Comparison of ENCODE assay signal across 16 cellular contexts in the genomic region with DNA sequence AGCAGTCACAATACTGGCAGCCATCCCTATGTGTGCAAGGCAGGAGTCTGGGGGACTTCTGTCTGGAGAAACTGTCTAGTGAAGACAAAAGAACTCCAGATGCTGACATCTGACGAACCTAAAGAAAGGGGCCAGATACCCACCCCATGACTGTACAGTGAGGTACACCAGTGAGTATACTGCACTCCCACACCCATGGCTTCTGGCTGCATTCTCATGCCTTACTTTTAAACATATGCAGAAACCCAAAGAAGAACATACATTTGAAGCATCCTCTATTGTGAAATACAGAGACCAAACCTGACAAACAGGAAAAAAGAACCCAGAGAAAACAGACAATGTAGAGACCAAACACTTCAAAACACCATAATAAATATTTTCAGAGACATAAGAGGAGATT.
A peak's percentile ranks its signal among the peaks of the same experiment; 100 is the strongest.
DNase-seq lines count a peak whose midpoint lies in the region; ATAC-seq and TF ChIP-seq lines count a peak whose summit lies in the region.
"Had no signal": no experiment of that assay in that cellular context is flagged by ENCODE, and none has a peak within 500 bp of the region (broad histone marks: within the 10 kb centered on the region; RNA-seq: fewer than 3 reads in every experiment).

No MANE protein-coding gene starts in this region.

- no peaks in the 10 kb centered on the region for H3K27me3 ChIP-seq in vagina
- H3K27me3 ChIP-seq: BLaER1 had no signal

- no peak overlapping the region for H3K27ac ChIP-seq in vagina
- H3K27ac ChIP-seq: 22Rv1, BLaER1 had no signal

- TF ChIP-seq CTCF in fibroblast of mammary gland (conservative IDR thresholded peaks at IDR 0.05; ENCODE audit: control insufficient read depth, insufficient read depth, low read depth, low read length) (no peak), vagina (IDR thresholded peaks at IDR 0.05) (no peak)

- no peaks in the 10 kb centered on the region for H3K9me3 ChIP-seq in vagina
- H3K9me3 ChIP-seq: BLaER1 had no signal

- no peaks in the 10 kb centered on the region for H3K36me3 ChIP-seq in vagina
- H3K36me3 ChIP-seq: BLaER1 had no signal

- intact Hi-C loops in vagina (cut with DNase I) = no loop called here

- H3K4me3 ChIP-seq in fibroblast of mammary gland (ENCODE audit: control insufficient read depth, low read depth, low read length) = no peak overlapping the region
- no peak overlapping the region for H3K4me3 ChIP-seq in skeletal muscle cell (ENCODE audit: low read depth, low read length)
- no peak overlapping the region for H3K4me3 ChIP-seq in vagina
- H3K4me3 ChIP-seq: BLaER1, GM12878, GM23338 had no signal

- DNase-seq in DMS53 (lab: John Stamatoyannopoulos, UW) (peak; percentile 42), DMS53 treated with DMSO at 0.1 percent for 48 hours (lab: John Stamatoyannopoulos, UW; ENCODE audit: unreplicated experiment) (no peak), amniotic epithelial cell (ENCODE audit: low read depth) (peak; percentile 17), fibroblast of mammary gland (ENCODE audit: low read depth) (peak; percentile 28), skeletal muscle cell (ENCODE audit: low read depth) (peak; percentile 62), HuH-7.5 (ENCODE audit: low spot score) (no peak), vagina (ENCODE audit: extremely low spot score in 2 of 2) (no peak)
- DNase-seq: AML-193; CD8-positive, alpha-beta memory T cell; DMS79; H7 had no signal

- no peak for ATAC-seq in SK-N-SH treated with all-trans-retinoic acid at 6 μM for 48 hours
- ATAC-seq: GM12878, GM23338 had no signal

- no peak for TF ChIP-seq POLR2A in vagina (IDR thresholded peaks at IDR 0.05)

- H3K4me1 ChIP-seq in vagina = no peaks in the 10 kb centered on the region
- H3K4me1 ChIP-seq: BLaER1 had no signal

TF ChIP-seq in SK-N-SH treated with all-trans-retinoic acid at 6 μM for 48 hours, 23 proteins besides CTCF, POLR2A, EP300 and RAD21:
- TF ChIP-seq ZNF70 (CRISPR knock-in tag; IDR thresholded peaks at IDR 0.05) (no peak), SNAI2 (CRISPR knock-in tag; IDR thresholded peaks at IDR 0.05) (no peak), GLIS3 (CRISPR knock-in tag; IDR thresholded peaks at IDR 0.05) (no peak), ZNF565 (CRISPR knock-in tag; conservative IDR thresholded peaks at IDR 0.05; ENCODE audit: low read depth) (no peak), ZFP3 (CRISPR knock-in tag; IDR thresholded peaks at IDR 0.05) (no peak), ESRRG (CRISPR knock-in tag; IDR thresholded peaks at IDR 0.05) (no peak), ARNTL (CRISPR knock-in tag; IDR thresholded peaks at IDR 0.05; ENCODE audit: borderline replicate concordance, low read depth) (no peak), CSDC2 (CRISPR knock-in tag; IDR thresholded peaks at IDR 0.05) (no peak), ZC3H10 (CRISPR knock-in tag; IDR thresholded peaks at IDR 0.05) (no peak), ZNF8 (CRISPR knock-in tag; IDR thresholded peaks at IDR 0.05) (no peak)
- TF ChIP-seq, protein P1, sequence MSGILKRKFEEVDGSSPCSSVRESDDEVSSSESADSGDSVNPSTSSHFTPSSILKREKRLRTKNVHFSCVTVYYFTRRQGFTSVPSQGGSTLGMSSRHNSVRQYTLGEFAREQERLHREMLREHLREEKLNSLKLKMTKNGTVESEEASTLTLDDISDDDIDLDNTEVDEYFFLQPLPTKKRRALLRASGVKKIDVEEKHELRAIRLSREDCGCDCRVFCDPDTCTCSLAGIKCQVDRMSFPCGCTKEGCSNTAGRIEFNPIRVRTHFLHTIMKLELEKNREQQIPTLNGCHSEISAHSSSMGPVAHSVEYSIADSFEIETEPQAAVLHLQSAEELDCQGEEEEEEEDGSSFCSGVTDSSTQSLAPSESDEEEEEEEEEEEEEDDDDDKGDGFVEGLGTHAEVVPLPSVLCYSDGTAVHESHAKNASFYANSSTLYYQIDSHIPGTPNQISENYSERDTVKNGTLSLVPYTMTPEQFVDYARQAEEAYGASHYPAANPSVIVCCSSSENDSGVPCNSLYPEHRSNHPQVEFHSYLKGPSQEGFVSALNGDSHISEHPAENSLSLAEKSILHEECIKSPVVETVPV (CRISPR knock-in tag; IDR thresholded peaks at IDR 0.05) = no peak
- TF ChIP-seq, protein P2, sequence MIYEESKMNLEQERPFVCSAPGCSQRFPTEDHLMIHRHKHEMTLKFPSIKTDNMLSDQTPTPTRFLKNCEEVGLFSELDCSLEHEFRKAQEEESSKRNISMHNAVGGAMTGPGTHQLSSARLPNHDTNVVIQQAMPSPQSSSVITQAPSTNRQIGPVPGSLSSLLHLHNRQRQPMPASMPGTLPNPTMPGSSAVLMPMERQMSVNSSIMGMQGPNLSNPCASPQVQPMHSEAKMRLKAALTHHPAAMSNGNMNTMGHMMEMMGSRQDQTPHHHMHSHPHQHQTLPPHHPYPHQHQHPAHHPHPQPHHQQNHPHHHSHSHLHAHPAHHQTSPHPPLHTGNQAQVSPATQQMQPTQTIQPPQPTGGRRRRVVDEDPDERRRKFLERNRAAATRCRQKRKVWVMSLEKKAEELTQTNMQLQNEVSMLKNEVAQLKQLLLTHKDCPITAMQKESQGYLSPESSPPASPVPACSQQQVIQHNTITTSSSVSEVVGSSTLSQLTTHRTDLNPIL (CRISPR knock-in tag; IDR thresholded peaks at IDR 0.05; ENCODE audit: low read depth) = no peak
- TF ChIP-seq, protein P3, sequence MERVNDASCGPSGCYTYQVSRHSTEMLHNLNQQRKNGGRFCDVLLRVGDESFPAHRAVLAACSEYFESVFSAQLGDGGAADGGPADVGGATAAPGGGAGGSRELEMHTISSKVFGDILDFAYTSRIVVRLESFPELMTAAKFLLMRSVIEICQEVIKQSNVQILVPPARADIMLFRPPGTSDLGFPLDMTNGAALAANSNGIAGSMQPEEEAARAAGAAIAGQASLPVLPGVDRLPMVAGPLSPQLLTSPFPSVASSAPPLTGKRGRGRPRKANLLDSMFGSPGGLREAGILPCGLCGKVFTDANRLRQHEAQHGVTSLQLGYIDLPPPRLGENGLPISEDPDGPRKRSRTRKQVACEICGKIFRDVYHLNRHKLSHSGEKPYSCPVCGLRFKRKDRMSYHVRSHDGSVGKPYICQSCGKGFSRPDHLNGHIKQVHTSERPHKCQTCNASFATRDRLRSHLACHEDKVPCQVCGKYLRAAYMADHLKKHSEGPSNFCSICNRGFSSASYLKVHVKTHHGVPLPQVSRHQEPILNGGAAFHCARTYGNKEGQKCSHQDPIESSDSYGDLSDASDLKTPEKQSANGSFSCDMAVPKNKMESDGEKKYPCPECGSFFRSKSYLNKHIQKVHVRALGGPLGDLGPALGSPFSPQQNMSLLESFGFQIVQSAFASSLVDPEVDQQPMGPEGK (CRISPR knock-in tag; IDR thresholded peaks at IDR 0.05; ENCODE audit: borderline replicate concordance) = no peak
- TF ChIP-seq, protein P4, sequence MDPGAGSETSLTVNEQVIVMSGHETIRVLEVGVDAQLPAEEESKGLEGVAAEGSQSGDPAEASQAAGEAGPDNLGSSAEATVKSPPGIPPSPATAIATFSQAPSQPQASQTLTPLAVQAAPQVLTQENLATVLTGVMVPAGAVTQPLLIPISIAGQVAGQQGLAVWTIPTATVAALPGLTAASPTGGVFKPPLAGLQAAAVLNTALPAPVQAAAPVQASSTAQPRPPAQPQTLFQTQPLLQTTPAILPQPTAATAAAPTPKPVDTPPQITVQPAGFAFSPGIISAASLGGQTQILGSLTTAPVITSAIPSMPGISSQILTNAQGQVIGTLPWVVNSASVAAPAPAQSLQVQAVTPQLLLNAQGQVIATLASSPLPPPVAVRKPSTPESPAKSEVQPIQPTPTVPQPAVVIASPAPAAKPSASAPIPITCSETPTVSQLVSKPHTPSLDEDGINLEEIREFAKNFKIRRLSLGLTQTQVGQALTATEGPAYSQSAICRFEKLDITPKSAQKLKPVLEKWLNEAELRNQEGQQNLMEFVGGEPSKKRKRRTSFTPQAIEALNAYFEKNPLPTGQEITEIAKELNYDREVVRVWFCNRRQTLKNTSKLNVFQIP (CRISPR knock-in tag; IDR thresholded peaks at IDR 0.05; ENCODE audit: borderline replicate concordance, low read depth) = no peak
- TF ChIP-seq, protein P5, sequence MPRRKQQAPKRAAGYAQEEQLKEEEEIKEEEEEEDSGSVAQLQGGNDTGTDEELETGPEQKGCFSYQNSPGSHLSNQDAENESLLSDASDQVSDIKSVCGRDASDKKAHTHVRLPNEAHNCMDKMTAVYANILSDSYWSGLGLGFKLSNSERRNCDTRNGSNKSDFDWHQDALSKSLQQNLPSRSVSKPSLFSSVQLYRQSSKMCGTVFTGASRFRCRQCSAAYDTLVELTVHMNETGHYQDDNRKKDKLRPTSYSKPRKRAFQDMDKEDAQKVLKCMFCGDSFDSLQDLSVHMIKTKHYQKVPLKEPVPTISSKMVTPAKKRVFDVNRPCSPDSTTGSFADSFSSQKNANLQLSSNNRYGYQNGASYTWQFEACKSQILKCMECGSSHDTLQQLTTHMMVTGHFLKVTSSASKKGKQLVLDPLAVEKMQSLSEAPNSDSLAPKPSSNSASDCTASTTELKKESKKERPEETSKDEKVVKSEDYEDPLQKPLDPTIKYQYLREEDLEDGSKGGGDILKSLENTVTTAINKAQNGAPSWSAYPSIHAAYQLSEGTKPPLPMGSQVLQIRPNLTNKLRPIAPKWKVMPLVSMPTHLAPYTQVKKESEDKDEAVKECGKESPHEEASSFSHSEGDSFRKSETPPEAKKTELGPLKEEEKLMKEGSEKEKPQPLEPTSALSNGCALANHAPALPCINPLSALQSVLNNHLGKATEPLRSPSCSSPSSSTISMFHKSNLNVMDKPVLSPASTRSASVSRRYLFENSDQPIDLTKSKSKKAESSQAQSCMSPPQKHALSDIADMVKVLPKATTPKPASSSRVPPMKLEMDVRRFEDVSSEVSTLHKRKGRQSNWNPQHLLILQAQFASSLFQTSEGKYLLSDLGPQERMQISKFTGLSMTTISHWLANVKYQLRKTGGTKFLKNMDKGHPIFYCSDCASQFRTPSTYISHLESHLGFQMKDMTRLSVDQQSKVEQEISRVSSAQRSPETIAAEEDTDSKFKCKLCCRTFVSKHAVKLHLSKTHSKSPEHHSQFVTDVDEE (CRISPR knock-in tag; IDR thresholded peaks at IDR 0.05) = no peak

Comparison
In these comparisons a context has a peak if more than half of its experiments do, and no peak if none do; other contexts are left out.
1. DNase-seq: peak in DMS53 (single experiment), amniotic epithelial cell (single experiment), fibroblast of mammary gland (single experiment) and skeletal muscle cell (single experiment); none in DMS53 treated with DMSO at 0.1 percent for 48 hours (single experiment), HuH-7.5 (single experiment) and vagina (0 of 2).